Comparison of ENCODE assay signal across 8 cellular contexts in genomic region chr12:40225984-40226602, GRCh38. TPM values are rescaled to one million over a fixed set of nuclear protein-coding genes. Genes with fewer than 3 reads are reported as not detected.
DNase-seq lines count a peak whose midpoint lies in the region; ATAC-seq, FAIRE-seq and TF ChIP-seq lines count a peak whose summit lies in the region.

No MANE protein-coding gene starts in this region.

- no peaks in the 10 kb centered on the region for H4K20me1 ChIP-seq in OCI-LY1 (ENCODE audit: insufficient read depth, low read length)

- no peaks in the 10 kb centered on the region for H3K27me3 ChIP-seq in OCI-LY1 (ENCODE audit: insufficient read depth, low read length)

- H3K4me3 ChIP-seq in OCI-LY1 (ENCODE audit: low read depth, low read length, poor library complexity, severe bottlenecking) (peak overlapping the region; percentile 67), mucosa of descending colon (no peak overlapping the region)

- no peaks in the 10 kb centered on the region for H3K36me3 Mint-ChIP-seq in activated T-helper 2 cell treated with anti-CD3 and anti-CD28 coated beads, Interferon-gamma antibody, Interleukin-2, Interleukin-4, amounts not matched to agents 10 μg/mL and 5 μg/mL and 100 μg/mL, durations not matched to agents 14 hours and 24 hours and 36 hours (ENCODE audit: low read depth)

- no peak for FAIRE-seq in urothelium cell line (lab: Jason Lieb, UNC)

- H3K4me3 Mint-ChIP-seq in activated T-helper 2 cell treated with anti-CD3 and anti-CD28 coated beads, Interferon-gamma antibody, Interleukin-2, Interleukin-4, amounts not matched to agents 10 μg/mL and 5 μg/mL and 100 μg/mL, durations not matched to agents 14 hours and 24 hours and 36 hours (ENCODE audit: low read depth): no peak overlapping the region

- peaks cover 15% of the 10 kb centered on the region; the same call in 1 of the 2 replicates for H3F3A ChIP-seq in OCI-LY1 (ENCODE audit: insufficient read depth, low read length)

- no peaks in the 10 kb centered on the region for H3K9me3 Mint-ChIP-seq in activated T-helper 2 cell treated with anti-CD3 and anti-CD28 coated beads, Interferon-gamma antibody, Interleukin-2, Interleukin-4, amounts not matched to agents 10 μg/mL and 5 μg/mL and 100 μg/mL, durations not matched to agents 14 hours and 24 hours and 36 hours

- H3K36me3 ChIP-seq in OCI-LY1 (ENCODE audit: insufficient read depth, low read length): no peaks in the 10 kb centered on the region; the same call in 1 of the 2 replicates
- H3K36me3 ChIP-seq in mucosa of descending colon (ENCODE audit: low read depth): no peaks in the 10 kb centered on the region

- DNase-seq in mucosa of descending colon: no peak
- no peak for DNase-seq in activated T-helper 2 cell treated with anti-CD3 and anti-CD28 coated beads, Interferon-gamma antibody, Interleukin-2, Interleukin-4, amounts not matched to agents 10 μg/mL and 5 μg/mL and 100 μg/mL, durations not matched to agents 14 hours and 24 hours and 36 hours (ENCODE audit: low spot score)
- DNase-seq in NCI-H2029 (lab: John Stamatoyannopoulos, UW): no peak
- DNase-seq in urothelium cell line (ENCODE audit: low spot score): no peak
- DNase-seq in activated CD8-positive, alpha-beta memory T cell treated with anti-CD3 and anti-CD28 coated beads for 24 hours: no peak

- peak overlapping the region; percentile 74 for H3K4me2 ChIP-seq in OCI-LY1 (ENCODE audit: low read length)

- TF ChIP-seq CTCF in OCI-LY1 (IDR thresholded peaks at IDR 0.05; ENCODE audit: low read length) (no peak), mucosa of descending colon (IDR thresholded peaks at IDR 0.05) (no peak)

- ATAC-seq in GM18508 (IDR thresholded peaks at IDR 0.05; ENCODE audit: insufficient read depth, unreplicated experiment) (peak; percentile 53), HG02610 (IDR thresholded peaks at IDR 0.05; ENCODE audit: unreplicated experiment) (peak; percentile 76), mucosa of descending colon (peak; percentile 30)

- H3K27me3 Mint-ChIP-seq in activated T-helper 2 cell treated with anti-CD3 and anti-CD28 coated beads, Interferon-gamma antibody, Interleukin-2, Interleukin-4, amounts not matched to agents 10 μg/mL and 5 μg/mL and 100 μg/mL, durations not matched to agents 14 hours and 24 hours and 36 hours (ENCODE audit: low read depth): peaks cover 42% of the 10 kb centered on the region

- no peaks in the 10 kb centered on the region for H3K79me2 ChIP-seq in OCI-LY1 (ENCODE audit: insufficient read depth, low read length)

- no peak overlapping the region for H2AFZ ChIP-seq in OCI-LY1 (ENCODE audit: low read length)

- no peaks in the 10 kb centered on the region for H3K9me3 ChIP-seq in OCI-LY1 (ENCODE audit: low read length)
- H3K9me3 ChIP-seq in mucosa of descending colon: no peaks in the 10 kb centered on the region

- H3K9me2 ChIP-seq in OCI-LY1 (ENCODE audit: low read depth, low read length): no peaks in the 10 kb centered on the region

- H3K27ac ChIP-seq in OCI-LY1 (ENCODE audit: low read depth, low read length, poor library complexity, severe bottlenecking): peak overlapping the region; percentile 86

- intact Hi-C loops in mucosa of descending colon (cut with DNase I, micrococcal nuclease): no loop called here
- intact Hi-C loops in activated T-helper 2 cell treated with anti-CD3 and anti-CD28 coated beads, Interferon-gamma antibody, Interleukin-2, Interleukin-4, amounts not matched to agents 10 μg/mL and 5 μg/mL and 100 μg/mL, durations not matched to agents 14 hours and 24 hours and 36 hours (cut with micrococcal nuclease): no loop called here

- peak overlapping the region; percentile 73 for H3K9ac ChIP-seq in OCI-LY1 (ENCODE audit: low read length)

- no peaks in the 10 kb centered on the region for H3K4me1 Mint-ChIP-seq in activated T-helper 2 cell treated with anti-CD3 and anti-CD28 coated beads, Interferon-gamma antibody, Interleukin-2, Interleukin-4, amounts not matched to agents 10 μg/mL and 5 μg/mL and 100 μg/mL, durations not matched to agents 14 hours and 24 hours and 36 hours (ENCODE audit: low read depth)

- H3K27ac Mint-ChIP-seq in activated T-helper 2 cell treated with anti-CD3 and anti-CD28 coated beads, Interferon-gamma antibody, Interleukin-2, Interleukin-4, amounts not matched to agents 10 μg/mL and 5 μg/mL and 100 μg/mL, durations not matched to agents 14 hours and 24 hours and 36 hours: no peak overlapping the region

- H3K4me1 ChIP-seq in OCI-LY1 (ENCODE audit: insufficient read depth, low read length, severe bottlenecking): peaks cover 66% of the 10 kb centered on the region
- H3K4me1 ChIP-seq in mucosa of descending colon (ENCODE audit: low read depth): no peaks in the 10 kb centered on the region

RNA-seq across cellular contexts. Expression of gene LRRK2, which starts 1.3 kb away (rescaled TPM):
- 10 to 100 TPM in 1 of 3 donors, 1 to 10 TPM in 2; 1.6 to 15.7 (median 3.3) TPM for total RNA-seq in mucosa of descending colon
- not detected in 2 replicates for total RNA-seq in activated T-helper 2 cell treated with anti-CD3 and anti-CD28 coated beads, Interferon-gamma antibody, Interleukin-2, Interleukin-4, amounts not matched to agents 10 μg/mL and 5 μg/mL and 100 μg/mL, durations not matched to agents 14 hours and 24 hours and 36 hours
